Comparison of ENCODE assay signal across 22 cellular contexts in genomic region chr18:21930177-21930576, GRCh38.
"Had no signal": no experiment of that assay in that cellular context is flagged by ENCODE, and none has a peak within 500 bp of the region (broad histone marks: within the 10 kb centered on the region; RNA-seq: fewer than 3 reads in every experiment).

No MANE protein-coding gene starts in this region.

- H3K27ac ChIP-seq: SJSA1, SK-N-MC had no signal

- H3K4me1 ChIP-seq: SJSA1 had no signal

- H3K36me3 ChIP-seq: MG63, SJSA1 had no signal

- DNase-seq: IMR-90, Karpas-422, KG1, MG63, NCI-H1092, NCI-H1105 treated with DMSO at 0.1 percent for 48 hours, NCI-H1417 treated with DMSO at 0.1 percent for 48 hours, NCI-H146, NCI-H1694 treated with DMSO at 0.1 percent for 48 hours, NCI-H1930, NCI-H2081, NCI-H2107, NCI-H2227 treated with DMSO at 0.1 percent for 48 hours, NCI-H524, NCI-H526 treated with DMSO at 0.1 percent for 48 hours, NCI-H774, Right ventricle myocardium superior, RPMI8226, SIG-M5 had no signal

- H3K9me3 ChIP-seq: MG63, SJSA1 had no signal

- FAIRE-seq: RCC 7860 had no signal

- H3K4me3 ChIP-seq: MG63, SJSA1, SK-N-MC had no signal

- H3K27me3 ChIP-seq: MG63 had no signal
